Comparison of ENCODE assay signal across 11 cellular contexts in genomic region chr10:124918906-124919305, GRCh38. TPM values are rescaled to one million over a fixed set of nuclear protein-coding genes. Genes with fewer than 3 reads are reported as not detected.
DNase-seq lines count a peak whose midpoint lies in the region; ATAC-seq, FAIRE-seq and TF ChIP-seq lines count a peak whose summit lies in the region.
"Had no signal": no experiment of that assay in that cellular context is flagged by ENCODE, and none has a peak within 500 bp of the region (broad histone marks: within the 10 kb centered on the region; RNA-seq: fewer than 3 reads in every experiment).

No MANE protein-coding gene starts in this region.

- TF ChIP-seq CTCF in NB4 (IDR thresholded peaks at IDR 0.05; ENCODE audit: low read depth, low read length) = no peak
- no peak for TF ChIP-seq CTCF in H1 (IDR thresholded peaks at IDR 0.05; ENCODE audit: control extremely low read depth in 1 of 3, insufficient read depth in 1 of 3, low read depth in 1 of 3, low read length in 3 of 3)

- H3K23me2 ChIP-seq in H1 (ENCODE audit: low read depth, low read length) = peaks cover 7% of the 10 kb centered on the region; the same call in 1 of the 2 replicates

- CTCF ChIA-PET in CD4-positive, alpha-beta memory T cell (lab: Charles Lee; ENCODE audit: partially characterized antibody) = no interaction called here
- CTCF ChIA-PET in H1 (lab: Charles Lee; ENCODE audit: partially characterized antibody) = interaction anchor here (0.7 to 0.8 kb wide), 2 partner anchors 81 to 188 kb away, joined by 3 read pairs; no protein-coding TSS in a partner anchor

- H3K27me3 ChIP-seq in CD4-positive, alpha-beta memory T cell (ENCODE audit: insufficient read depth, low read length) = no peaks in the 10 kb centered on the region
- no peaks in the 10 kb centered on the region for H3K27me3 ChIP-seq in H1 (replicated peaks in 1 of 4; ENCODE audit: control insufficient read depth in 3 of 4, extremely low read depth in 1 of 4, insufficient read depth in 3 of 4, low read length in 3 of 4)
- no peaks in the 10 kb centered on the region for H3K27me3 ChIP-seq in neuron (ENCODE audit: insufficient read depth, low read length)
- H3K27me3 ChIP-seq in small intestine (ENCODE audit: control insufficient read depth in 2 of 2, insufficient read depth in 2 of 2, low read length in 2 of 2) = no peaks in the 10 kb centered on the region
- no peaks in the 10 kb centered on the region for H3K27me3 ChIP-seq in aorta (ENCODE audit: control insufficient read depth in 1 of 2, insufficient read depth in 2 of 2, low read length in 1 of 2)

- no peak for TF ChIP-seq EP300 in H1 (IDR thresholded peaks at IDR 0.05; ENCODE audit: borderline replicate concordance in 1 of 2, low read depth in 2 of 2, low read length in 2 of 2)

- H4K91ac ChIP-seq in H1 (replicated peaks; ENCODE audit: insufficient read length, low read length) = no peak overlapping the region

- no peak overlapping the region for H2BK12ac ChIP-seq in H1 (ENCODE audit: low read depth, low read length)

- H3K79me1 ChIP-seq in H1 (ENCODE audit: low read depth, low read length) = no peaks in the 10 kb centered on the region; the same call in 1 of the 2 replicates

- FAIRE-seq in H1 (lab: Jason Lieb, UNC) = no peak
- FAIRE-seq in small intestine (lab: Jason Lieb, UNC) = no peak

- no peaks in the 10 kb centered on the region for H3K9me3 ChIP-seq in CD4-positive, alpha-beta memory T cell (ENCODE audit: control insufficient read depth in 1 of 2, low read length in 2 of 2)
- H3K9me3 ChIP-seq in H1 (ENCODE audit: insufficient read depth in 2 of 2, low read depth in 1 of 2, low read length in 1 of 2) (no peaks in the 10 kb centered on the region), neuron (ENCODE audit: low read length) (peaks cover 2% of the 10 kb centered on the region), small intestine (ENCODE audit: control insufficient read depth, low read depth) (no peaks in the 10 kb centered on the region), aorta (ENCODE audit: control insufficient read depth, low read length) (no peaks in the 10 kb centered on the region)

- H3K9ac ChIP-seq in H1 (replicated peaks in 1 of 4; ENCODE audit: extremely low read depth in 1 of 4, low read depth in 3 of 4, low read length in 3 of 4) = no peak overlapping the region; a peak in 2 of 7 replicates

- peak overlapping the region in 5 of 7 donors; percentile 74 to 98 (median 88) for H3K27ac Mint-ChIP-seq in CD4-positive, alpha-beta memory T cell

- POLR2A ChIA-PET in CD4-positive, alpha-beta memory T cell (lab: Charles Lee; ENCODE audit: partially characterized antibody) = no interaction called here
- POLR2A ChIA-PET in H1 (lab: Charles Lee; ENCODE audit: partially characterized antibody) = interaction anchor here (0.6 to 2.0 kb wide), 2 partner anchors 21 to 135 kb away, joined by 3 to 8 read pairs; no protein-coding TSS in a partner anchor

- intact Hi-C loops in CD4-positive, alpha-beta memory T cell (cut with micrococcal nuclease) = loop anchor here (5.0 to 10.0 kb wide), 3 partner anchors 48 to 1764 kb away; partner anchors contain the start of genes BUB3 and OAT
- intact Hi-C loops in aorta (cut with DNase I) = loop anchor here in 1 of 2 donors (5.0 kb wide), 2 partner anchors 143 to 243 kb away; partner anchors contain the start of gene CTBP2

- no peak for DNase-seq in CD4-positive, alpha-beta memory T cell
- DNase-seq in NB4 (ENCODE audit: low read depth) = no peak
- no peak for DNase-seq in H1 (ENCODE audit: low read depth in 1 of 2, low spot score in 2 of 2)
- DNase-seq in NCI-H82 (lab: John Stamatoyannopoulos, UW) = no peak
- no peak for DNase-seq in small intestine
- no peak for DNase-seq in aorta
- DNase-seq: NCI-H1105 treated with DMSO at 0.1 percent for 48 hours; stimulated activated CD4-positive, alpha-beta T cell treated with anti-CD3 and anti-CD28 coated beads, Interleukin-4, amount 100 ng/mL, for 24 hours; WERI-Rb-1 had no signal

- no peak for TF ChIP-seq RAD21 in H1 (IDR thresholded peaks at IDR 0.05 in 1 of 2, conservative IDR thresholded peaks at IDR 0.05 in 1 of 2; ENCODE audit: low read depth in 2 of 2, low read length in 2 of 2)

- H2BK15ac ChIP-seq in H1 (ENCODE audit: low read length) = no peak overlapping the region

- peaks cover 0 to 15% of the 10 kb centered on the region in 2 donors for H3K36me3 Mint-ChIP-seq in CD4-positive, alpha-beta memory T cell

- TF ChIP-seq POLR2A in NB4 (IDR thresholded peaks at IDR 0.05; ENCODE audit: extremely low read depth, insufficient read length) (no peak), H1 (IDR thresholded peaks at IDR 0.05; ENCODE audit: control extremely low read depth in 1 of 2, low read depth in 2 of 2, low read length in 2 of 2) (no peak)

- H4K20me1 ChIP-seq in H1 (replicated peaks in 1 of 2; ENCODE audit: control insufficient read depth in 1 of 2, insufficient read depth in 2 of 2, low read length in 2 of 2) = peaks cover 9 to 19% of the 10 kb centered on the region in 2 experiments

- peak overlapping the region; percentile 91 to 96 (median 94) for H3K4me3 Mint-ChIP-seq in CD4-positive, alpha-beta memory T cell

- no peak overlapping the region for H2AK5ac ChIP-seq in H1 (ENCODE audit: low read depth, low read length)

- peak overlapping the region; percentile 64 to 87; a peak in 3 of 4 replicates for H3K4me2 ChIP-seq in H1 (ENCODE audit: insufficient read depth in 1 of 2, low read depth in 2 of 2, low read length in 2 of 2)

- no peak overlapping the region for H4K8ac ChIP-seq in H1 (ENCODE audit: extremely low read depth, insufficient read depth, low read length)

- no peak overlapping the region for H3K18ac ChIP-seq in H1 (ENCODE audit: extremely low read depth, low read length)

- H3K36me3 ChIP-seq in CD4-positive, alpha-beta memory T cell (ENCODE audit: insufficient read depth, low read length) = no peaks in the 10 kb centered on the region
- peaks cover 0 to 6% (median 0%) of the 10 kb centered on the region in 4 experiments; a peak in 1 of 8 replicates for H3K36me3 ChIP-seq in H1 (ENCODE audit: control insufficient read depth in 2 of 4, insufficient read depth in 4 of 4, low read length in 3 of 4)
- H3K36me3 ChIP-seq in neuron (ENCODE audit: insufficient read depth, low read length) = peaks cover 8% of the 10 kb centered on the region
- no peaks in the 10 kb centered on the region for H3K36me3 ChIP-seq in small intestine (ENCODE audit: control insufficient read depth in 2 of 2, insufficient read depth in 2 of 2, low read length in 2 of 2)
- no peaks in the 10 kb centered on the region for H3K36me3 ChIP-seq in aorta (ENCODE audit: control insufficient read depth in 1 of 2, insufficient read depth in 2 of 2, low read length in 1 of 2)

- 94% methylated on average over 3 of the region's 3 CpGs; no CpG with 5 or more reads in 1 of the 2 experiments for WGBS in H1 (ENCODE audit: extremely low coverage in 1 of 2, insufficient coverage in 1 of 2, insufficient read length in 1 of 2, insufficient replicate concordance in 2 of 2, low coverage in 1 of 2, low lambda C conversion rate in 2 of 2, missing lambda C conversion rate in 1 of 2), 2 experiments
- WGBS in small intestine, 3 donors = 68 to 75% (median 73%) methylated on average over 3 of the region's 3 CpGs
- WGBS in aorta, 2 donors = 62 to 69% methylated on average over 3 of the region's 3 CpGs

- no peak overlapping the region for H3K4ac ChIP-seq in H1 (replicated peaks; ENCODE audit: insufficient read length, low read depth, low read length)

- H3K9me3 Mint-ChIP-seq in CD4-positive, alpha-beta memory T cell = peaks cover 0 to 1% (median 0%) of the 10 kb centered on the region in 8 donors

- no peak overlapping the region for H3K23ac ChIP-seq in H1 (ENCODE audit: insufficient read length)

- no peak overlapping the region for H3K56ac ChIP-seq in H1 (replicated peaks; ENCODE audit: insufficient read length, low read depth, low read length)

- ATAC-seq in HG03354 (IDR thresholded peaks at IDR 0.05; ENCODE audit: poor library complexity, severe bottlenecking, unreplicated experiment) = no peak
- no peak for ATAC-seq in aorta (ENCODE audit: low FRiP score)

- H3K27ac ChIP-seq in CD4-positive, alpha-beta memory T cell (ENCODE audit: low read depth, low read length) = no peak overlapping the region
- H3K27ac ChIP-seq in H1 (ENCODE audit: low read depth, low read length) = no peak overlapping the region
- H3K27ac ChIP-seq in small intestine (ENCODE audit: low read depth in 1 of 2, low read length in 1 of 2) = no peak overlapping the region
- no peak overlapping the region for H3K27ac ChIP-seq in aorta (ENCODE audit: low read depth in 1 of 2, low read length in 2 of 2)

- peaks cover 46 to 70% of the 10 kb centered on the region in 2 experiments for H3K79me2 ChIP-seq in H1 (ENCODE audit: control insufficient read depth in 1 of 2, insufficient read depth in 2 of 2, low read length in 2 of 2)

- H3K4me1 ChIP-seq in CD4-positive, alpha-beta memory T cell (ENCODE audit: insufficient read depth, low read length) = peaks cover 33% of the 10 kb centered on the region
- no peaks in the 10 kb centered on the region for H3K4me1 ChIP-seq in H1 (replicated peaks in 1 of 4; ENCODE audit: control insufficient read depth in 3 of 4, insufficient read depth in 4 of 4, low read length in 3 of 4)
- H3K4me1 ChIP-seq in neuron (ENCODE audit: insufficient read depth, low read length) = peaks cover 15% of the 10 kb centered on the region
- peaks cover 0 to 11% of the 10 kb centered on the region in 2 donors for H3K4me1 ChIP-seq in small intestine (ENCODE audit: control insufficient read depth in 2 of 2, insufficient read depth in 1 of 2, low read depth in 1 of 2, low read length in 1 of 2)
- H3K4me1 ChIP-seq in aorta (ENCODE audit: control insufficient read depth in 1 of 2, insufficient read depth in 2 of 2, low read length in 2 of 2) = peaks cover 2 to 14% of the 10 kb centered on the region in 2 donors

- no peaks in the 10 kb centered on the region for H3K27me3 Mint-ChIP-seq in CD4-positive, alpha-beta memory T cell

- no peak overlapping the region for H3K4me3 ChIP-seq in CD4-positive, alpha-beta memory T cell (ENCODE audit: low read length in 2 of 2)
- H3K4me3 ChIP-seq in NB4 (ENCODE audit: low read depth, low read length) = peak overlapping the region; percentile 93
- H3K4me3 ChIP-seq in H1 (ENCODE audit: extremely low read depth in 1 of 4, insufficient read depth in 2 of 4, low read depth in 3 of 4, low read length in 4 of 4) = peak overlapping the region in 3 of 4 experiments; percentile 98 to 100 (median 99); a peak in 3 of 8 replicates
- H3K4me3 ChIP-seq in neuron (ENCODE audit: low read length) = peak overlapping the region; percentile 95
- H3K4me3 ChIP-seq in small intestine (ENCODE audit: low read depth in 1 of 2, low read length in 2 of 2) = no peak overlapping the region
- H3K4me3 ChIP-seq in aorta (ENCODE audit: low read length in 2 of 2) = peak overlapping the region in 1 of 2 donors; percentile 92

- H2AFZ ChIP-seq in H1 (ENCODE audit: low read length) (no peak overlapping the region), neuron (ENCODE audit: low read depth, low read length) (no peak overlapping the region)

- H2BK120ac ChIP-seq in H1 (replicated peaks; ENCODE audit: low read depth, low read length) = no peak overlapping the region

- H3K14ac ChIP-seq in H1 (ENCODE audit: insufficient read length) = no peak overlapping the region

- H4K5ac ChIP-seq in H1 (ENCODE audit: insufficient read length, low read depth, low read length) = no peak overlapping the region

- no peak overlapping the region for H2BK5ac ChIP-seq in H1 (ENCODE audit: low read depth, low read length)

- peaks cover 24 to 53% (median 37%) of the 10 kb centered on the region in 4 donors for H3K4me1 Mint-ChIP-seq in CD4-positive, alpha-beta memory T cell

- H2BK20ac ChIP-seq in H1 (ENCODE audit: low read length) = no peak overlapping the region

RNA-seq across cellular contexts. Expression of gene ZRANB1, which starts 23.0 kb away (rescaled TPM):
- total RNA-seq in CD4-positive, alpha-beta memory T cell = 10 to 100 TPM; 23.6 to 23.8 TPM
- 1 to 10 TPM; 6.2 to 9.2 TPM for polyA plus RNA-seq in CD4-positive, alpha-beta memory T cell
- 17.7 and 19.9 TPM in 2 replicates for total RNA-seq in H1 (2021; fragmentation: NEBNext Ultra II Directional; extraction: Animal tissue kit (Norgen Biotek cat#: 25700))
- polyA plus RNA-seq in H1 (2011; rRNA removed) (3.9 and 6.1 TPM in 2 replicates), small intestine (1 to 10 TPM; 6.3 to 9.2 (median 7.1) TPM), aorta (10 to 100 TPM; 14.8 to 16.5 TPM)
- polyA plus RNA-seq in H1 (2011; cell fraction: cytosol; rRNA removed) = 8.0 TPM
- 4.1 TPM for polyA plus RNA-seq in H1 (2011; cell fraction: nucleus; rRNA removed)
- 6.9 to 9.3 TPM (median 8.6 TPM) in 4 replicates for polyA plus RNA-seq in H1 (2012, experiment 1 of 2)
- 0.45 TPM for polyA plus RNA-seq in H1 (2012, experiment 2 of 2)
- 9.5 TPM for polyA plus RNA-seq in H1 (2013, experiment 1 of 2)
- 9.7 TPM for polyA plus RNA-seq in H1 (2013, experiment 2 of 2)
- 23.8 and 27.1 TPM in 2 replicates for polyA minus RNA-seq in H1 (2011; rRNA and poly(A)+ RNA removed)
- 12.5 TPM for polyA minus RNA-seq in H1 (2011; cell fraction: cytosol; rRNA and poly(A)+ RNA removed)
- 30.8 TPM for polyA minus RNA-seq in H1 (2011; cell fraction: nucleus; rRNA and poly(A)+ RNA removed)
- 10 to 100 TPM; 27.6 to 32.4 TPM for total RNA-seq in aorta

Comparison
In these comparisons a context has a peak if more than half of its experiments do, and no peak if none do; other contexts are left out.
1. H3K4me3 ChIP-seq: peak in NB4 (single experiment), H1 (3 of 4) and neuron (single experiment); none in CD4-positive, alpha-beta memory T cell (0 of 2) and small intestine (0 of 2).